ENCODE assay signal across 26 cellular contexts in the genomic region with DNA sequence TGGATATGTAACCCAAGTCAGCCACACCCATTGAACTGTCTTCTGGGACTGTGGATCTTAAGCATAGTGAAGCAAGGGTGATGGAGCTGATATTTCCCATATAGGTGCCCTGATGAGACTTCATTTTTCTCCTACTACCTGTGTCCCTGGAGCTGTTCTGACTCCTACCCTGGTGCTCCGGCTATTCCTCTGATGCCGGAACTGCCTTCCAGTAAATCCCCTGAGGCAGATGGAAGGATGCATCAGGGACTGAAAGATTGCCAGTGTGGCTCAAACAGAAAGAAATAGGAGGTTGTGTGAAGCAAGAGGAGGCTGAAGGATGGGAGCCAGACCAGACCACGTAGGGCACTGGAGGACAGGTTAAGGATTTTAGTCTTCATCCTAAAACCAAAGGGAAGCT.
DNase-seq lines count a peak whose midpoint lies in the region; TF ChIP-seq lines count a peak whose summit lies in the region.
"Had no signal": no experiment of that assay in that cellular context is flagged by ENCODE, and none has a peak within 500 bp of the region (broad histone marks: within the 10 kb centered on the region; RNA-seq: fewer than 3 reads in every experiment).

No MANE protein-coding gene starts in this region.

- H3K18ac ChIP-seq in mesendoderm (ENCODE audit: low read length), result no peak overlapping the region

- H3K27me3 ChIP-seq in HUES64 (ENCODE audit: insufficient read depth, low read length), result peaks cover 70% of the 10 kb centered on the region
- H3K27me3 ChIP-seq in iPS-15b (ENCODE audit: control insufficient read depth, insufficient read depth, low read length), result peaks cover 49% of the 10 kb centered on the region
- peaks cover 17% of the 10 kb centered on the region for H3K27me3 ChIP-seq in mesendoderm (ENCODE audit: insufficient read depth, low read length, poor library complexity)
- H3K27me3 ChIP-seq in GM23248 (replicated peaks; ENCODE audit: insufficient read depth), result peaks cover 50% of the 10 kb centered on the region
- H3K27me3 ChIP-seq in effector memory CD4-positive, alpha-beta T cell (replicated peaks; ENCODE audit: control insufficient read depth, insufficient read depth, low read length, poor library complexity, severe bottlenecking), result no peaks in the 10 kb centered on the region
- H3K27me3 ChIP-seq: MG63 had no signal

- no peak overlapping the region for H3K4me2 ChIP-seq in mesendoderm (ENCODE audit: low read length)
- no peak overlapping the region for H3K4me2 ChIP-seq in GM23248 (ENCODE audit: unreplicated experiment)
- H3K4me2 ChIP-seq: SK-N-SH had no signal

- H3F3A ChIP-seq in GM23248 (ENCODE audit: insufficient read depth), result no peaks in the 10 kb centered on the region

- H3K4me1 ChIP-seq in HUES64 (ENCODE audit: insufficient read depth, low read length) (peaks cover 24% of the 10 kb centered on the region), iPS-15b (ENCODE audit: control insufficient read depth, insufficient read depth, low read length) (peaks cover 30% of the 10 kb centered on the region), mesendoderm (ENCODE audit: control insufficient read depth, low read depth, low read length) (peaks cover 4% of the 10 kb centered on the region), GM23248 (ENCODE audit: insufficient read depth) (no peaks in the 10 kb centered on the region)
- no peaks in the 10 kb centered on the region for H3K4me1 ChIP-seq in effector memory CD4-positive, alpha-beta T cell (ENCODE audit: control insufficient read depth, insufficient read depth, low read length, poor library complexity, severe bottlenecking)
- H3K4me1 ChIP-seq: BE2C had no signal

- no peak overlapping the region for H2BK120ac ChIP-seq in mesendoderm (ENCODE audit: low read depth, low read length)

- in situ Hi-C loops in GM23248 (cut with MboI) (no loop called here), GM13976 (cut with MboI; ENCODE audit: low sequenced_read_pairs, unreplicated experiment) (no loop called here)

- H3K9me2 ChIP-seq in GM23248 (ENCODE audit: insufficient read depth), result no peaks in the 10 kb centered on the region
- H3K9me2 ChIP-seq: SK-N-SH had no signal

- no peak overlapping the region for H2BK5ac ChIP-seq in mesendoderm (ENCODE audit: low read length)

- H3K9me3 ChIP-seq in HUES64 (ENCODE audit: insufficient read depth, low read depth, low read length) (no peaks in the 10 kb centered on the region), iPS-15b (ENCODE audit: control insufficient read depth, insufficient read depth, low read length) (no peaks in the 10 kb centered on the region), GM23248 (ENCODE audit: low read depth) (no peaks in the 10 kb centered on the region)
- no peaks in the 10 kb centered on the region for H3K9me3 ChIP-seq in effector memory CD4-positive, alpha-beta T cell (ENCODE audit: control insufficient read depth, low read length)
- H3K9me3 ChIP-seq: BE2C, MG63, SK-N-SH had no signal

- no peak overlapping the region for H3K9ac ChIP-seq in HUES64 (ENCODE audit: low read depth, low read length)
- no peak overlapping the region for H3K9ac ChIP-seq in iPS-15b (ENCODE audit: low read depth, low read length)
- no peak overlapping the region for H3K9ac ChIP-seq in mesendoderm (ENCODE audit: low read length)
- no peak overlapping the region for H3K9ac ChIP-seq in GM23248
- H3K9ac ChIP-seq: SK-N-SH had no signal

- H4K8ac ChIP-seq in mesendoderm (ENCODE audit: low read depth, low read length), result no peak overlapping the region

- no peak overlapping the region for H2AK5ac ChIP-seq in mesendoderm (ENCODE audit: low read length)

- H3K79me2 ChIP-seq in mesendoderm (ENCODE audit: control insufficient read depth, insufficient read depth, low read length), result no peaks in the 10 kb centered on the region
- no peaks in the 10 kb centered on the region for H3K79me2 ChIP-seq in GM23248 (ENCODE audit: insufficient read depth)

- H3K23ac ChIP-seq in mesendoderm (ENCODE audit: low read length), result no peak overlapping the region

- H3K4me3 ChIP-seq in HUES64 (ENCODE audit: low read length) (peak overlapping the region; percentile 20), iPS-15b (ENCODE audit: low read depth, low read length) (peak overlapping the region; percentile 43), mesendoderm (ENCODE audit: low read length) (no peak overlapping the region), GM23248 (no peak overlapping the region)
- H3K4me3 ChIP-seq in effector memory CD4-positive, alpha-beta T cell (ENCODE audit: insufficient read depth, low read depth, low read length, poor library complexity, severe bottlenecking), result no peak overlapping the region
- H3K4me3 ChIP-seq: GM12878, MG63 had no signal

- H3K36me3 ChIP-seq in HUES64 (ENCODE audit: insufficient read depth, low read length), result no peaks in the 10 kb centered on the region
- H3K36me3 ChIP-seq in iPS-15b (ENCODE audit: control insufficient read depth, insufficient read depth, low read length), result no peaks in the 10 kb centered on the region
- H3K36me3 ChIP-seq in mesendoderm (ENCODE audit: control insufficient read depth, insufficient read depth, low read length), result no peaks in the 10 kb centered on the region
- H3K36me3 ChIP-seq in GM23248 (ENCODE audit: low read depth), result no peaks in the 10 kb centered on the region
- H3K36me3 ChIP-seq in effector memory CD4-positive, alpha-beta T cell (ENCODE audit: control insufficient read depth, insufficient read depth, low read length), result no peaks in the 10 kb centered on the region
- H3K36me3 ChIP-seq: BE2C, MG63 had no signal

- 36% methylated on average over 3 of the region's 3 CpGs for WGBS in HUES64
- WGBS in mesendoderm (ENCODE audit: extremely low coverage, insufficient coverage, low lambda C conversion rate), result no CpG with 5 or more reads among the region's 3 CpGs
- WGBS in GM23248 (ENCODE audit: low coverage in 1 of 2, low lambda C conversion rate in 2 of 2, missing lambda C conversion rate in 2 of 2), 2 experiments, result 38% methylated on average over 3 of the region's 3 CpGs

- no peak overlapping the region for H3K27ac ChIP-seq in HUES64 (ENCODE audit: low read depth, low read length)
- H3K27ac ChIP-seq in mesendoderm (ENCODE audit: low read depth, low read length), result no peak overlapping the region
- no peak overlapping the region for H3K27ac ChIP-seq in GM23248
- H3K27ac ChIP-seq in effector memory CD4-positive, alpha-beta T cell (ENCODE audit: insufficient read depth, low read length, poor library complexity, severe bottlenecking), result no peak overlapping the region
- H3K27ac ChIP-seq: HL-60 had no signal

- no peak overlapping the region for H4K5ac ChIP-seq in mesendoderm (ENCODE audit: low read length)

- no peaks in the 10 kb centered on the region for H4K20me1 ChIP-seq in GM23248 (ENCODE audit: insufficient read depth)

- no peak overlapping the region for H3K4ac ChIP-seq in mesendoderm (ENCODE audit: low read depth, low read length)

- H3K79me1 ChIP-seq in mesendoderm (ENCODE audit: low read length), result no peaks in the 10 kb centered on the region

- H3K56ac ChIP-seq in mesendoderm (ENCODE audit: low read length), result no peak overlapping the region

- no peak overlapping the region for H2AFZ ChIP-seq in GM23248

- H2BK15ac ChIP-seq in mesendoderm (replicated peaks; ENCODE audit: low read depth), result no peak overlapping the region

- no peak for TF ChIP-seq CTCF in GM13976 (IDR thresholded peaks at IDR 0.05; ENCODE audit: borderline replicate concordance, control extremely low read depth, extremely low read depth, insufficient read depth, missing control alignments)

- DNase-seq in ELF-1 (ENCODE audit: low read depth, low spot score), result peak; percentile 73
- DNase-seq in mesendoderm, result peak; percentile 22
- no peak for DNase-seq in GM23248
- DNase-seq in GM03348 (ENCODE audit: low spot score), result no peak
- no peak for DNase-seq in effector memory CD4-positive, alpha-beta T cell
- no peak for DNase-seq in GM13976 (ENCODE audit: low spot score)
- DNase-seq: 8988T; ACHN; BE2C; Calu3; CD8-positive, alpha-beta memory T cell; DMS153; DND-41; KG1; MG63; NCI-H2029; NCI-H446; NCI-H524 treated with DMSO at 0.1 percent for 48 hours; NCI-H774; PC-3; SK-N-SH; SW 1271 had no signal

Comparison
In these comparisons a context has a peak if more than half of its experiments do, and no peak if none do; other contexts are left out.
1. DNase-seq: peak in ELF-1 (single experiment) and mesendoderm (single experiment); none in GM23248 (single experiment), GM03348 (single experiment), effector memory CD4-positive, alpha-beta T cell (0 of 3) and GM13976 (single experiment).
2. H3K4me3 ChIP-seq: peak in HUES64 (single experiment) and iPS-15b (single experiment); none in mesendoderm (single experiment), GM23248 (single experiment) and effector memory CD4-positive, alpha-beta T cell (single experiment).